15 cellular contexts compared by ENCODE assay signal in the genomic region with DNA sequence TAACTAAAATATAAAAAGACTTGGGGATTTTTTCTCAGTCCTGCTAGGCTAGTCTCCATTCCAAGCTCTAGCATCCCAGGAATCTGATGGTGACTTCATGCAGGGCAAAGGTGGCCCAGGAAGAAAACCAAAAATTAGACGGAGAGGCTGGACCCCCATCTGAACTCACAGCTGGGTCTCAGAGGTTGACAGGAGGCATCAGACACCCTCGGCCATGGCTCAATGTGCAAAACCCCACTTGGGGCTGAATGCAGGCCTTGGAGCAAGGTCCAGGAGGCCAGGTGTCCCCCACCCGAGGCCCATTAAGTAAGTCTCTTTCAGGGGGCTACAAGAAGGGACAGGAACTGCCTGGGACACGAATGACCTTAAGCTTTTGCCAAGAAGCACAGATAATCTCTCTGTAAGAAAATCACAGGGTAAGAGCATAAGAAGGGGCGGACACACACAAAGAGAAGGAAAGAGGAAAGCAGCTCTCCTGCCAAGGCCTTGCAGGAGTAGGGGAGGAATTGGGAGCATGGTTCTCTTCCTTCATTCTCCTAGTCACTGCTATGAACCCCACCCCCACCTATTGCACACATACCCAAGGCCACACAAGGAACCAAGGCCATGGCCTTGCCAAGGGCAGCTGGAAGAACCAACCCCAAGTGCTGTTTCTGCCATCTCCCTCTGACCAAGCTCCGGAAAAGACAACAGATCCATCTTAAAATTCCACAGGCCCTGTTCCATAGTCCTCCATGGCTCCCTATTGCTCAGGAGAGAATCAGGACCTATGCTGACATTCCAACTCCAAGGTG. TPM values are rescaled to one million over a fixed set of nuclear protein-coding genes. Genes with fewer than 3 reads are reported as not detected.
DNase-seq lines count a peak whose midpoint lies in the region; ATAC-seq, FAIRE-seq and TF ChIP-seq lines count a peak whose summit lies in the region.
"Had no signal": no experiment of that assay in that cellular context is flagged by ENCODE, and none has a peak within 500 bp of the region (broad histone marks: within the 10 kb centered on the region; RNA-seq: fewer than 3 reads in every experiment).

No MANE protein-coding gene starts in this region.

- POLR2A ChIA-PET in HEK293 (lab: Yijun Ruan, JAX), result no interaction called here

- no peak for TF ChIP-seq EP300 in suprapubic skin (IDR thresholded peaks at IDR 0.05)

- H3K4me2 ChIP-seq in mesenchymal stem cell (ENCODE audit: low read length, poor library complexity, severe bottlenecking), result no peak overlapping the region

- peak overlapping the region; percentile 24 for H4K8ac ChIP-seq in mesenchymal stem cell (ENCODE audit: low read length)

- H3K36me3 ChIP-seq in HEK293 (ENCODE audit: control insufficient read depth in 2 of 2, insufficient read depth in 1 of 2, low read length in 2 of 2), result no peaks in the 10 kb centered on the region
- H3K36me3 ChIP-seq in ascending aorta, result no peaks in the 10 kb centered on the region
- H3K36me3 ChIP-seq in mesenchymal stem cell (ENCODE audit: control insufficient read depth in 1 of 2, insufficient read depth in 2 of 2, low read depth in 1 of 2, low read length in 2 of 2), result peaks cover 4 to 63% of the 10 kb centered on the region in 2 experiments
- H3K36me3 ChIP-seq in suprapubic skin, result no peaks in the 10 kb centered on the region
- H3K36me3 ChIP-seq in small intestine (ENCODE audit: control insufficient read depth in 2 of 2, insufficient read depth in 2 of 2, low read length in 2 of 2), result no peaks in the 10 kb centered on the region

- H2BK120ac ChIP-seq in mesenchymal stem cell (ENCODE audit: low read depth, low read length), result no peak overlapping the region

- H3K27me3 ChIP-seq in ascending aorta, result no peaks in the 10 kb centered on the region
- H3K27me3 ChIP-seq in mesenchymal stem cell (ENCODE audit: control insufficient read depth in 1 of 2, insufficient read depth in 1 of 2, low read length in 2 of 2), result no peaks in the 10 kb centered on the region
- no peaks in the 10 kb centered on the region for H3K27me3 ChIP-seq in suprapubic skin
- no peaks in the 10 kb centered on the region for H3K27me3 ChIP-seq in small intestine (ENCODE audit: control insufficient read depth in 2 of 2, insufficient read depth in 2 of 2, low read length in 2 of 2)
- H3K27me3 ChIP-seq: dorsolateral prefrontal cortex had no signal

- H3K4me1 ChIP-seq in HEK293 (ENCODE audit: control insufficient read depth, insufficient read depth, low read length) (peaks cover 25% of the 10 kb centered on the region), ascending aorta (peaks cover 21 to 76% of the 10 kb centered on the region in 2 donors), mesenchymal stem cell (ENCODE audit: control insufficient read depth, insufficient read depth, low read depth, low read length) (peaks cover 39% of the 10 kb centered on the region), suprapubic skin (peaks cover 56% of the 10 kb centered on the region), small intestine (ENCODE audit: control insufficient read depth in 2 of 2, insufficient read depth in 1 of 2, low read depth in 1 of 2, low read length in 1 of 2) (peaks cover 15 to 19% of the 10 kb centered on the region in 2 donors)

- FAIRE-seq in small intestine (lab: Jason Lieb, UNC), result no peak
- FAIRE-seq: TTC549 had no signal

- H3K14ac ChIP-seq in mesenchymal stem cell (ENCODE audit: low read length in 2 of 2), result peak overlapping the region in 1 of 2 experiments; percentile 26

- H3K9ac ChIP-seq in mesenchymal stem cell (ENCODE audit: low read length), result peak overlapping the region; percentile 27

- H3K4me3 ChIP-seq in HEK293 (ENCODE audit: low read depth, low read length) (no peak overlapping the region), ascending aorta (no peak overlapping the region), mesenchymal stem cell (ENCODE audit: insufficient read depth in 1 of 2, low read depth in 1 of 2, low read length in 2 of 2) (no peak overlapping the region), suprapubic skin (no peak overlapping the region), small intestine (ENCODE audit: low read depth in 1 of 2, low read length in 2 of 2) (no peak overlapping the region)
- H3K4me3 ChIP-seq: dorsolateral prefrontal cortex had no signal

- H3K9me3 ChIP-seq in HEK293 (ENCODE audit: control insufficient read depth, insufficient read depth, low read depth, low read length) (no peaks in the 10 kb centered on the region), ascending aorta (no peaks in the 10 kb centered on the region), mesenchymal stem cell (ENCODE audit: control insufficient read depth, low read length) (no peaks in the 10 kb centered on the region), suprapubic skin (no peaks in the 10 kb centered on the region), small intestine (ENCODE audit: control insufficient read depth, low read depth) (no peaks in the 10 kb centered on the region)

- no peak overlapping the region for H2AFZ ChIP-seq in mesenchymal stem cell (ENCODE audit: low read depth, low read length)

- no peak overlapping the region for H3K23ac ChIP-seq in mesenchymal stem cell (ENCODE audit: low read length in 2 of 2)

- H2BK5ac ChIP-seq in mesenchymal stem cell (ENCODE audit: low read depth, low read length, poor library complexity, severe bottlenecking), result peak overlapping the region; percentile 39

- peak overlapping the region; percentile 25 to 34 for H2BK12ac ChIP-seq in mesenchymal stem cell (ENCODE audit: low read length in 2 of 2)

- peak overlapping the region; percentile 17 to 64 for H3K18ac ChIP-seq in mesenchymal stem cell (ENCODE audit: low read depth in 1 of 2, low read length in 2 of 2)

- 69% methylated on average over 6 of the region's 6 CpGs for WGBS in mesenchymal stem cell
- 81% methylated on average over 6 of the region's 6 CpGs for WGBS in suprapubic skin
- 77 to 85% (median 82%) methylated on average over 6 of the region's 6 CpGs for WGBS in small intestine, 3 donors

- H3K27ac ChIP-seq in HEK293 (ENCODE audit: extremely low read depth, low read depth, low read length) (no peak overlapping the region), ascending aorta (peak overlapping the region; percentile 86 to 87), mesenchymal stem cell (ENCODE audit: low read length, poor library complexity, severe bottlenecking) (peak overlapping the region; percentile 87), suprapubic skin (peak overlapping the region; percentile 54), small intestine (ENCODE audit: low read depth in 1 of 2, low read length in 1 of 2) (peak overlapping the region in 1 of 2 donors; percentile 28)

- no peak for TF ChIP-seq POLR2A in suprapubic skin (IDR thresholded peaks at IDR 0.05)

- H2BK15ac ChIP-seq in mesenchymal stem cell (ENCODE audit: low read depth, poor library complexity, severe bottlenecking), result no peak overlapping the region

- no peak for TF ChIP-seq CTCF in HEK293 (tag by site-specific recombination; IDR thresholded peaks at IDR 0.05)
- no peak for TF ChIP-seq CTCF in ascending aorta (IDR thresholded peaks at IDR 0.05)
- no peak for TF ChIP-seq CTCF in suprapubic skin (IDR thresholded peaks at IDR 0.05)

- CTCF ChIA-PET in HEK293 (lab: Yijun Ruan, JAX), result interaction anchor here (0.5 to 1.7 kb wide), 4 partner anchors 11 to 107 kb away, joined by 3 to 5 read pairs (median 4); no protein-coding TSS in a partner anchor

- peak overlapping the region; percentile 95 for H2AK5ac ChIP-seq in mesenchymal stem cell (ENCODE audit: low read length, severe bottlenecking)

- ATAC-seq in GM21390 (IDR thresholded peaks at IDR 0.05; ENCODE audit: unreplicated experiment), result no peak
- ATAC-seq: activated T-helper 17 cell treated with anti-CD3 and anti-CD28 coated beads, Interleukin-2, amount 50 U/mL, for 72 hours had no signal

- peak overlapping the region; percentile 9 to 57 for H3K4ac ChIP-seq in mesenchymal stem cell (ENCODE audit: low read depth in 1 of 2, low read length in 2 of 2)

- H4K91ac ChIP-seq in mesenchymal stem cell (ENCODE audit: low read length), result peak overlapping the region; percentile 71

- DNase-seq in ascending aorta (ENCODE audit: low spot score in 2 of 2) (peak in 1 of 2 donors; percentile 50), mesenchymal stem cell (no peak), suprapubic skin (ENCODE audit: low spot score in 2 of 2) (no peak), small intestine (no peak)
- DNase-seq in activated T-cell treated with anti-CD3 and anti-CD28 coated beads, Interleukin-2, amount 50 U/mL, for 1 hour, result no peak
- DNase-seq in activated T-cell treated with anti-CD3 and anti-CD28 coated beads, Interleukin-2, amount 50 U/mL, for 48 hours, result no peak
- DNase-seq: activated CD4-positive, alpha-beta memory T cell treated with anti-CD3 and anti-CD28 coated beads, Interleukin-2, amount 10 ng/mL, durations not matched to agents 7 days and 5 days; dorsolateral prefrontal cortex; MV-4-11; nucleus accumbens; substantia nigra had no signal

- intact Hi-C loops in ascending aorta (cut with DNase I), result no loop called here

- H3K79me1 ChIP-seq in mesenchymal stem cell (replicated peaks; ENCODE audit: low read length, poor library complexity, severe bottlenecking), result no peaks in the 10 kb centered on the region

TF ChIP-seq in HEK293, 187 proteins besides CTCF, POLR2A, EP300 and RAD21 (continues in another document):
- peak; percentile 78 for TF ChIP-seq ZNF16 (tag by site-specific recombination; IDR thresholded peaks at IDR 0.05; ENCODE audit: low read depth)

RNA-seq across cellular contexts. Expression of gene TRAM2, which starts 31.6 kb away (rescaled TPM):
- total RNA-seq in ascending aorta (32.6 TPM), suprapubic skin (10 to 100 TPM in 1 of 4 donors, 1 to 10 TPM in 3; 6.5 to 14.1 (median 7.2) TPM)
- polyA plus RNA-seq in mesenchymal stem cell (2013, experiment 1 of 2), result 133 TPM
- 130 TPM for polyA plus RNA-seq in mesenchymal stem cell (2013, experiment 2 of 2)
- polyA plus RNA-seq in small intestine, result 10 to 100 TPM in 1 of 3 donors, 1 to 10 TPM in 2; 2.7 to 13.8 (median 3.2) TPM
